ENCODE assay signal across 2 cellular contexts in genomic region chr10:118305730-118306129, GRCh38.
TF ChIP-seq lines count a peak whose summit lies in the region.

No MANE protein-coding gene starts in this region.

TF ChIP-seq in SK-N-SH treated with all-trans-retinoic acid at 6 μM for 48 hours, 23 proteins besides CTCF, POLR2A, EP300 and RAD21 (continued from another document):
- no peak for TF ChIP-seq TSHZ2 (CRISPR knock-in tag; IDR thresholded peaks at IDR 0.05)
- TF ChIP-seq ISL1 (CRISPR knock-in tag; IDR thresholded peaks at IDR 0.05), result no peak
- no peak for TF ChIP-seq TCF4 (CRISPR knock-in tag; IDR thresholded peaks at IDR 0.05; ENCODE audit: borderline replicate concordance)
- no peak for TF ChIP-seq GLIS3 (CRISPR knock-in tag; IDR thresholded peaks at IDR 0.05)
- TF ChIP-seq ZNF8 (CRISPR knock-in tag; IDR thresholded peaks at IDR 0.05), result no peak
- no peak for TF ChIP-seq CSRNP3 (CRISPR knock-in tag; IDR thresholded peaks at IDR 0.05)
- no peak for TF ChIP-seq RARB (CRISPR knock-in tag; IDR thresholded peaks at IDR 0.05)
- no peak for TF ChIP-seq ZNF565 (CRISPR knock-in tag; conservative IDR thresholded peaks at IDR 0.05; ENCODE audit: low read depth)
- TF ChIP-seq TOX (CRISPR knock-in tag; IDR thresholded peaks at IDR 0.05; ENCODE audit: borderline replicate concordance), result no peak
- no peak for TF ChIP-seq ZNF70 (CRISPR knock-in tag; IDR thresholded peaks at IDR 0.05)
- no peak for TF ChIP-seq SNAI2 (CRISPR knock-in tag; IDR thresholded peaks at IDR 0.05)
- no peak for TF ChIP-seq ESRRG (CRISPR knock-in tag; IDR thresholded peaks at IDR 0.05)
- TF ChIP-seq ZFP30 (CRISPR knock-in tag; IDR thresholded peaks at IDR 0.05), result no peak

TF ChIP-seq in HEK293, 187 proteins besides CTCF, POLR2A, EP300 and RAD21 (continued from another document):
- TF ChIP-seq ZNF488 (tag by site-specific recombination; IDR thresholded peaks at IDR 0.05), result no peak
- no peak for TF ChIP-seq ZNF248 (tag by site-specific recombination; IDR thresholded peaks at IDR 0.05)
- TF ChIP-seq ZNF214 (tag by site-specific recombination; IDR thresholded peaks at IDR 0.05; ENCODE audit: borderline replicate concordance), result no peak
- TF ChIP-seq ZBTB20 (tag by site-specific recombination; IDR thresholded peaks at IDR 0.05), result no peak
TF ChIP-seq in HEK293: peak in this region for 2.
